8 cellular contexts compared by ENCODE assay signal in genomic region chr20:25390538-25391528, GRCh38. TPM values are rescaled to one million over a fixed set of nuclear protein-coding genes. Genes with fewer than 3 reads are reported as not detected.
DNase-seq lines count a peak whose midpoint lies in the region; ATAC-seq and TF ChIP-seq lines count a peak whose summit lies in the region.

ABHD12 (minus strand) TSS chr20:25390835; CDS start chr20:25390703, 132 bp downstream.

- WGBS in psoas muscle, 3 donors, result 1% methylated on average over 37 to 91 of the region's 91 CpGs
- WGBS in urinary bladder, result under 1% methylated on average over 91 of the region's 91 CpGs

- peak within 1 kb of the TSS; percentile 75 to 93 for H3K4me3 ChIP-seq in right atrium auricular region
- H3K4me3 ChIP-seq in psoas muscle, result peak within 1 kb of the TSS; percentile 78
- peak within 1 kb of the TSS; percentile 98 for H3K4me3 ChIP-seq in urinary bladder (ENCODE audit: low read depth, low read length)

- H3K27ac ChIP-seq in angular gyrus (ENCODE audit: low read depth, low read length) (peak within 1 kb of the TSS; percentile 92), right atrium auricular region (peak within 1 kb of the TSS; percentile 87 to 88), psoas muscle (peak within 1 kb of the TSS; percentile 85), urinary bladder (ENCODE audit: low read depth) (peak within 1 kb of the TSS; percentile 93)

- ATAC-seq in GM18505 (IDR thresholded peaks at IDR 0.05; ENCODE audit: unreplicated experiment) (peak; percentile 89), HG02970 (IDR thresholded peaks at IDR 0.05; ENCODE audit: low FRiP score, unreplicated experiment) (peak; percentile 82), psoas muscle (peak; percentile 99)

- peak; percentile 43 for DNase-seq in NCI-H187 treated with DMSO at 0.1 percent for 48 hours (lab: John Stamatoyannopoulos, UW)
- DNase-seq in T-helper 2 cell, result peak; percentile 85 to 98 (median 92)
- peak; percentile 96 for DNase-seq in right atrium auricular region (ENCODE audit: low spot score)
- DNase-seq in psoas muscle, result peak; percentile 97 to 98

- peak; percentile 91 for TF ChIP-seq POLR2A in GM18505 (IDR thresholded peaks at IDR 0.05; ENCODE audit: borderline replicate concordance, extremely low read depth, insufficient read depth, insufficient read length)

- TF ChIP-seq CTCF in right atrium auricular region (IDR thresholded peaks at IDR 0.05) (no peak), psoas muscle (IDR thresholded peaks at IDR 0.05) (no peak)

- H3K27me3 ChIP-seq in right atrium auricular region (no peaks in the 10 kb centered on the region), psoas muscle (ENCODE audit: insufficient read depth in 3 of 3, low read length in 2 of 3) (no peaks in the 10 kb centered on the region)

- H3K9me3 ChIP-seq in right atrium auricular region, result no peaks in the 10 kb centered on the region
- no peaks in the 10 kb centered on the region for H3K9me3 ChIP-seq in psoas muscle

- no peaks in the 10 kb centered on the region for H3K36me3 ChIP-seq in right atrium auricular region
- no peaks in the 10 kb centered on the region for H3K36me3 ChIP-seq in psoas muscle (ENCODE audit: insufficient read depth in 1 of 2, low read depth in 1 of 2)
- no peaks in the 10 kb centered on the region for H3K36me3 ChIP-seq in urinary bladder (ENCODE audit: insufficient read depth)

- intact Hi-C loops in psoas muscle (cut with DNase I), result loop anchor here in 1 of 2 donors (10.0 kb wide), 3 partner anchors 76 to 196 kb away; partner anchors contain the start of gene ENTPD6

- H3K4me1 ChIP-seq in right atrium auricular region (peaks cover 0 to 10% of the 10 kb centered on the region in 2 donors), psoas muscle (peaks cover 3% of the 10 kb centered on the region), urinary bladder (ENCODE audit: insufficient read depth) (no peaks in the 10 kb centered on the region)

RNA-seq across cellular contexts. Expression of gene ABHD12, which starts in this region (rescaled TPM):
- 10 to 100 TPM; 20.7 to 40.6 TPM for total RNA-seq in right atrium auricular region
- total RNA-seq in psoas muscle, result 10 to 100 TPM in 1 of 4 donors, 1 to 10 TPM in 3; 7.9 to 10.9 (median 8.8) TPM
- polyA plus RNA-seq in psoas muscle, result 10 to 100 TPM in 2 of 3 donors, 1 to 10 TPM in 1; 7.9 to 15.5 (median 10.5) TPM
- 30.9 TPM for total RNA-seq in urinary bladder
- polyA plus RNA-seq in urinary bladder, result 34.3 TPM

Comparison
In these comparisons a context has a peak if more than half of its experiments do, and no peak if none do; other contexts are left out.
1. Peak in every context shown above with its lines: DNase-seq, ATAC-seq, H3K4me3 ChIP-seq and H3K27ac ChIP-seq.
2. DNase-seq: peak in every context shown above with its lines; median percentile 98 in psoas muscle; 96 in right atrium auricular region; 92 in T-helper 2 cell; 43 in NCI-H187 treated with DMSO at 0.1 percent for 48 hours.